2 cellular contexts compared by ENCODE assay signal in the genomic region with DNA sequence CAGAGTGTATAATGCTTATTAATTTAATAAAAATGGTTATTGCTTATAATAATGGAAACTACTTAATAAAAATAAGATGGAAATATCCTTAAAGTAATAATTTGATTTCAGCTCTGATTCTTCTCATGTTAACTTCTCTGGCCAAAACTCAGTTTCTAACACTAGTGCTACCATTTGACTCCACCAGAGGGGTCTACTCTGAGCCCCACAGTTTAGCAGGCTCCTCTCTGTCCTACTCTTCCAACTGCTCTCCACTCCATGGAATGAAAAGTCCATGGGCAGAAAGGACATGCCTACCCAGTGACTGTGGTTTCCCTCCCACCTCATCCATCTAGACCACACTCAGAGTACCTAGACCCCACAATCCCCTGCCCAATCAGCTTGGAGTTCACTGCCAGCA.
TF ChIP-seq lines count a peak whose summit lies in the region.

No MANE protein-coding gene starts in this region.

TF ChIP-seq in SK-N-SH, 30 proteins besides CTCF, POLR2A, EP300 and RAD21 (continued from another document):
- TF ChIP-seq, protein P1, sequence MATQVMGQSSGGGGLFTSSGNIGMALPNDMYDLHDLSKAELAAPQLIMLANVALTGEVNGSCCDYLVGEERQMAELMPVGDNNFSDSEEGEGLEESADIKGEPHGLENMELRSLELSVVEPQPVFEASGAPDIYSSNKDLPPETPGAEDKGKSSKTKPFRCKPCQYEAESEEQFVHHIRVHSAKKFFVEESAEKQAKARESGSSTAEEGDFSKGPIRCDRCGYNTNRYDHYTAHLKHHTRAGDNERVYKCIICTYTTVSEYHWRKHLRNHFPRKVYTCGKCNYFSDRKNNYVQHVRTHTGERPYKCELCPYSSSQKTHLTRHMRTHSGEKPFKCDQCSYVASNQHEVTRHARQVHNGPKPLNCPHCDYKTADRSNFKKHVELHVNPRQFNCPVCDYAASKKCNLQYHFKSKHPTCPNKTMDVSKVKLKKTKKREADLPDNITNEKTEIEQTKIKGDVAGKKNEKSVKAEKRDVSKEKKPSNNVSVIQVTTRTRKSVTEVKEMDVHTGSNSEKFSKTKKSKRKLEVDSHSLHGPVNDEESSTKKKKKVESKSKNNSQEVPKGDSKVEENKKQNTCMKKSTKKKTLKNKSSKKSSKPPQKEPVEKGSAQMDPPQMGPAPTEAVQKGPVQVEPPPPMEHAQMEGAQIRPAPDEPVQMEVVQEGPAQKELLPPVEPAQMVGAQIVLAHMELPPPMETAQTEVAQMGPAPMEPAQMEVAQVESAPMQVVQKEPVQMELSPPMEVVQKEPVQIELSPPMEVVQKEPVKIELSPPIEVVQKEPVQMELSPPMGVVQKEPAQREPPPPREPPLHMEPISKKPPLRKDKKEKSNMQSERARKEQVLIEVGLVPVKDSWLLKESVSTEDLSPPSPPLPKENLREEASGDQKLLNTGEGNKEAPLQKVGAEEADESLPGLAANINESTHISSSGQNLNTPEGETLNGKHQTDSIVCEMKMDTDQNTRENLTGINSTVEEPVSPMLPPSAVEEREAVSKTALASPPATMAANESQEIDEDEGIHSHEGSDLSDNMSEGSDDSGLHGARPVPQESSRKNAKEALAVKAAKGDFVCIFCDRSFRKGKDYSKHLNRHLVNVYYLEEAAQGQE (IDR thresholded peaks at IDR 0.05; ENCODE audit: low read depth, low read length), result no peak
- TF ChIP-seq FOSL2 (IDR thresholded peaks at IDR 0.05; ENCODE audit: borderline replicate concordance, low read depth) (no peak), RCOR1 (IDR thresholded peaks at IDR 0.05; ENCODE audit: low read length) (no peak), RXRA (IDR thresholded peaks at IDR 0.05; ENCODE audit: borderline replicate concordance, low read depth) (no peak), MEF2A (IDR thresholded peaks at IDR 0.05; ENCODE audit: borderline replicate concordance, low read depth) (no peak), NFIC (IDR thresholded peaks at IDR 0.05; ENCODE audit: borderline replicate concordance) (no peak), NRF1 (IDR thresholded peaks at IDR 0.05; ENCODE audit: low read depth, low read length) (no peak), SMC3 (IDR thresholded peaks at IDR 0.05; ENCODE audit: low read depth, low read length) (no peak), CHD2 (IDR thresholded peaks at IDR 0.05; ENCODE audit: low read length, partially characterized antibody) (no peak), GATA2 (CRISPR knock-in tag; IDR thresholded peaks at IDR 0.05) (no peak), EZH2phosphoT487 (IDR thresholded peaks at IDR 0.05; ENCODE audit: borderline replicate concordance, low read depth) (no peak), JUND (IDR thresholded peaks at IDR 0.05) (no peak), MXI1 (IDR thresholded peaks at IDR 0.05; ENCODE audit: low read depth, low read length) (no peak)
- TF ChIP-seq, protein P2, sequence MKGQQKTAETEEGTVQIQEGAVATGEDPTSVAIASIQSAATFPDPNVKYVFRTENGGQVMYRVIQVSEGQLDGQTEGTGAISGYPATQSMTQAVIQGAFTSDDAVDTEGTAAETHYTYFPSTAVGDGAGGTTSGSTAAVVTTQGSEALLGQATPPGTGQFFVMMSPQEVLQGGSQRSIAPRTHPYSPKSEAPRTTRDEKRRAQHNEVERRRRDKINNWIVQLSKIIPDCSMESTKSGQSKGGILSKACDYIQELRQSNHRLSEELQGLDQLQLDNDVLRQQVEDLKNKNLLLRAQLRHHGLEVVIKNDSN (IDR thresholded peaks at IDR 0.05; ENCODE audit: borderline replicate concordance, low read depth), result no peak
- TF ChIP-seq, protein P3, sequence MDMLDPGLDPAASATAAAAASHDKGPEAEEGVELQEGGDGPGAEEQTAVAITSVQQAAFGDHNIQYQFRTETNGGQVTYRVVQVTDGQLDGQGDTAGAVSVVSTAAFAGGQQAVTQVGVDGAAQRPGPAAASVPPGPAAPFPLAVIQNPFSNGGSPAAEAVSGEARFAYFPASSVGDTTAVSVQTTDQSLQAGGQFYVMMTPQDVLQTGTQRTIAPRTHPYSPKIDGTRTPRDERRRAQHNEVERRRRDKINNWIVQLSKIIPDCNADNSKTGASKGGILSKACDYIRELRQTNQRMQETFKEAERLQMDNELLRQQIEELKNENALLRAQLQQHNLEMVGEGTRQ (IDR thresholded peaks at IDR 0.05; ENCODE audit: borderline replicate concordance, low read depth, low read length), result no peak
- TF ChIP-seq, protein P4, sequence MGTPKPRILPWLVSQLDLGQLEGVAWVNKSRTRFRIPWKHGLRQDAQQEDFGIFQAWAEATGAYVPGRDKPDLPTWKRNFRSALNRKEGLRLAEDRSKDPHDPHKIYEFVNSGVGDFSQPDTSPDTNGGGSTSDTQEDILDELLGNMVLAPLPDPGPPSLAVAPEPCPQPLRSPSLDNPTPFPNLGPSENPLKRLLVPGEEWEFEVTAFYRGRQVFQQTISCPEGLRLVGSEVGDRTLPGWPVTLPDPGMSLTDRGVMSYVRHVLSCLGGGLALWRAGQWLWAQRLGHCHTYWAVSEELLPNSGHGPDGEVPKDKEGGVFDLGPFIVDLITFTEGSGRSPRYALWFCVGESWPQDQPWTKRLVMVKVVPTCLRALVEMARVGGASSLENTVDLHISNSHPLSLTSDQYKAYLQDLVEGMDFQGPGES (IDR thresholded peaks at IDR 0.05; ENCODE audit: low read depth, low read length), result no peak
- TF ChIP-seq, protein P5, sequence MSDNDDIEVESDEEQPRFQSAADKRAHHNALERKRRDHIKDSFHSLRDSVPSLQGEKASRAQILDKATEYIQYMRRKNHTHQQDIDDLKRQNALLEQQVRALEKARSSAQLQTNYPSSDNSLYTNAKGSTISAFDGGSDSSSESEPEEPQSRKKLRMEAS (IDR thresholded peaks at IDR 0.05; ENCODE audit: low read depth), result no peak
TF ChIP-seq in SK-N-SH: peak in this region for 0.

TF ChIP-seq in SK-N-SH treated with all-trans-retinoic acid at 6 μM for 48 hours, 23 proteins besides CTCF, POLR2A, EP300 and RAD21 (continued from another document):
- TF ChIP-seq, protein P6, sequence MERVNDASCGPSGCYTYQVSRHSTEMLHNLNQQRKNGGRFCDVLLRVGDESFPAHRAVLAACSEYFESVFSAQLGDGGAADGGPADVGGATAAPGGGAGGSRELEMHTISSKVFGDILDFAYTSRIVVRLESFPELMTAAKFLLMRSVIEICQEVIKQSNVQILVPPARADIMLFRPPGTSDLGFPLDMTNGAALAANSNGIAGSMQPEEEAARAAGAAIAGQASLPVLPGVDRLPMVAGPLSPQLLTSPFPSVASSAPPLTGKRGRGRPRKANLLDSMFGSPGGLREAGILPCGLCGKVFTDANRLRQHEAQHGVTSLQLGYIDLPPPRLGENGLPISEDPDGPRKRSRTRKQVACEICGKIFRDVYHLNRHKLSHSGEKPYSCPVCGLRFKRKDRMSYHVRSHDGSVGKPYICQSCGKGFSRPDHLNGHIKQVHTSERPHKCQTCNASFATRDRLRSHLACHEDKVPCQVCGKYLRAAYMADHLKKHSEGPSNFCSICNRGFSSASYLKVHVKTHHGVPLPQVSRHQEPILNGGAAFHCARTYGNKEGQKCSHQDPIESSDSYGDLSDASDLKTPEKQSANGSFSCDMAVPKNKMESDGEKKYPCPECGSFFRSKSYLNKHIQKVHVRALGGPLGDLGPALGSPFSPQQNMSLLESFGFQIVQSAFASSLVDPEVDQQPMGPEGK (CRISPR knock-in tag; IDR thresholded peaks at IDR 0.05; ENCODE audit: borderline replicate concordance), result no peak
- TF ChIP-seq ZNF70 (CRISPR knock-in tag; IDR thresholded peaks at IDR 0.05), result no peak
- TF ChIP-seq ESRRG (CRISPR knock-in tag; IDR thresholded peaks at IDR 0.05), result no peak
- no peak for TF ChIP-seq SNAI2 (CRISPR knock-in tag; IDR thresholded peaks at IDR 0.05)
- TF ChIP-seq, protein P7, sequence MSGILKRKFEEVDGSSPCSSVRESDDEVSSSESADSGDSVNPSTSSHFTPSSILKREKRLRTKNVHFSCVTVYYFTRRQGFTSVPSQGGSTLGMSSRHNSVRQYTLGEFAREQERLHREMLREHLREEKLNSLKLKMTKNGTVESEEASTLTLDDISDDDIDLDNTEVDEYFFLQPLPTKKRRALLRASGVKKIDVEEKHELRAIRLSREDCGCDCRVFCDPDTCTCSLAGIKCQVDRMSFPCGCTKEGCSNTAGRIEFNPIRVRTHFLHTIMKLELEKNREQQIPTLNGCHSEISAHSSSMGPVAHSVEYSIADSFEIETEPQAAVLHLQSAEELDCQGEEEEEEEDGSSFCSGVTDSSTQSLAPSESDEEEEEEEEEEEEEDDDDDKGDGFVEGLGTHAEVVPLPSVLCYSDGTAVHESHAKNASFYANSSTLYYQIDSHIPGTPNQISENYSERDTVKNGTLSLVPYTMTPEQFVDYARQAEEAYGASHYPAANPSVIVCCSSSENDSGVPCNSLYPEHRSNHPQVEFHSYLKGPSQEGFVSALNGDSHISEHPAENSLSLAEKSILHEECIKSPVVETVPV (CRISPR knock-in tag; IDR thresholded peaks at IDR 0.05), result no peak
- no peak for TF ChIP-seq TOX (CRISPR knock-in tag; IDR thresholded peaks at IDR 0.05; ENCODE audit: borderline replicate concordance)
- TF ChIP-seq ZFP3 (CRISPR knock-in tag; IDR thresholded peaks at IDR 0.05), result no peak
- no peak for TF ChIP-seq ZC3H10 (CRISPR knock-in tag; IDR thresholded peaks at IDR 0.05)
- TF ChIP-seq ISL1 (CRISPR knock-in tag; IDR thresholded peaks at IDR 0.05), result no peak
- TF ChIP-seq GLIS3 (CRISPR knock-in tag; IDR thresholded peaks at IDR 0.05), result no peak
- no peak for TF ChIP-seq BACH2 (CRISPR knock-in tag; IDR thresholded peaks at IDR 0.05; ENCODE audit: borderline replicate concordance)
- TF ChIP-seq, protein P8, sequence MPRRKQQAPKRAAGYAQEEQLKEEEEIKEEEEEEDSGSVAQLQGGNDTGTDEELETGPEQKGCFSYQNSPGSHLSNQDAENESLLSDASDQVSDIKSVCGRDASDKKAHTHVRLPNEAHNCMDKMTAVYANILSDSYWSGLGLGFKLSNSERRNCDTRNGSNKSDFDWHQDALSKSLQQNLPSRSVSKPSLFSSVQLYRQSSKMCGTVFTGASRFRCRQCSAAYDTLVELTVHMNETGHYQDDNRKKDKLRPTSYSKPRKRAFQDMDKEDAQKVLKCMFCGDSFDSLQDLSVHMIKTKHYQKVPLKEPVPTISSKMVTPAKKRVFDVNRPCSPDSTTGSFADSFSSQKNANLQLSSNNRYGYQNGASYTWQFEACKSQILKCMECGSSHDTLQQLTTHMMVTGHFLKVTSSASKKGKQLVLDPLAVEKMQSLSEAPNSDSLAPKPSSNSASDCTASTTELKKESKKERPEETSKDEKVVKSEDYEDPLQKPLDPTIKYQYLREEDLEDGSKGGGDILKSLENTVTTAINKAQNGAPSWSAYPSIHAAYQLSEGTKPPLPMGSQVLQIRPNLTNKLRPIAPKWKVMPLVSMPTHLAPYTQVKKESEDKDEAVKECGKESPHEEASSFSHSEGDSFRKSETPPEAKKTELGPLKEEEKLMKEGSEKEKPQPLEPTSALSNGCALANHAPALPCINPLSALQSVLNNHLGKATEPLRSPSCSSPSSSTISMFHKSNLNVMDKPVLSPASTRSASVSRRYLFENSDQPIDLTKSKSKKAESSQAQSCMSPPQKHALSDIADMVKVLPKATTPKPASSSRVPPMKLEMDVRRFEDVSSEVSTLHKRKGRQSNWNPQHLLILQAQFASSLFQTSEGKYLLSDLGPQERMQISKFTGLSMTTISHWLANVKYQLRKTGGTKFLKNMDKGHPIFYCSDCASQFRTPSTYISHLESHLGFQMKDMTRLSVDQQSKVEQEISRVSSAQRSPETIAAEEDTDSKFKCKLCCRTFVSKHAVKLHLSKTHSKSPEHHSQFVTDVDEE (CRISPR knock-in tag; IDR thresholded peaks at IDR 0.05), result no peak
- TF ChIP-seq ZNF565 (CRISPR knock-in tag; conservative IDR thresholded peaks at IDR 0.05; ENCODE audit: low read depth), result no peak
- TF ChIP-seq OSR1 (CRISPR knock-in tag; IDR thresholded peaks at IDR 0.05), result no peak
- no peak for TF ChIP-seq ZFP30 (CRISPR knock-in tag; IDR thresholded peaks at IDR 0.05)
